8 cellular contexts compared by ENCODE assay signal in the genomic region with DNA sequence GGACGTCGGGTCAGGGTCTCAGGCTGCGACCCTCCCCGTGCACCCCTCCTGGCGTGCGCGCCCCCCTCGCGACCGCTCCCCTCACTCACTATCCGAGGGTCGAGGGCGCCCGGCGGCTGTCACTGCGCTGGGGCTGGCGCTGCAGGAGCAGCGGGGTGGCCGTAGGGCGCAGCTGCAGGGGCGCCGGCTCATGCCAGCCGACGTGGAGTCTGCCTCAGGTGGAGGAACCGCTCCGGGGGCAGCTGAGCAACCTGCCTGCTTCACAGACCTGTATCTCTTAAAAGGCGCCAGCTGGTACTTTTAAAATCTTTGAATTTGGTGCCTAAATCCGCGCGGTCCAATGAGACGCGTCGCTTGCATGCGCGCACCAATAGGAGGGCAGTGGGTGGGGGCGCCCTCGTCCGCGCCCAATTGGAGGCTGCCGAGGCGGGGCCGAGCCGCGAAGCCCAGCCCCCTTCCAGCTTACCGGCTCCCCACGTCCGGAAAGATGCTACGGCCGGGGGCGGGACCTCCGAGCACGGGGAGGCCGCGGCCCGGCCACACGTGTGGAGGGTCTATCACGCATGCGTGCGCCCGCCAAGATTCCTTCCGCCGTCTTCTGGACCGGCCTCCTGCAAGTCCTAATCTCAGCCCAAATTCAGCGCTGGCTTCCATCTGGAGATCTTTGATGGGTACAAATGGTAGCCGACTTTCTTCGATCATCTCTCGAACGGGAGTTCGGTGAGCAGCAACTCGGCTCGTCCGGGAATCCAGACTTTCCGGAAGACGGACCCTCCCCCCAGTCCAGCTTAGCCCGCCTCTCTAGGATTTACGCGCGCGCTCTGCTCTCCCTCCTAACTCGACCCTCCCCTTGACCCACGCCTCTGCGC. TPM values are rescaled to one million over a fixed set of nuclear protein-coding genes. Genes with fewer than 3 reads are reported as not detected.
DNase-seq lines count a peak whose midpoint lies in the region; ATAC-seq, FAIRE-seq and TF ChIP-seq lines count a peak whose summit lies in the region.

A gene with protein sequence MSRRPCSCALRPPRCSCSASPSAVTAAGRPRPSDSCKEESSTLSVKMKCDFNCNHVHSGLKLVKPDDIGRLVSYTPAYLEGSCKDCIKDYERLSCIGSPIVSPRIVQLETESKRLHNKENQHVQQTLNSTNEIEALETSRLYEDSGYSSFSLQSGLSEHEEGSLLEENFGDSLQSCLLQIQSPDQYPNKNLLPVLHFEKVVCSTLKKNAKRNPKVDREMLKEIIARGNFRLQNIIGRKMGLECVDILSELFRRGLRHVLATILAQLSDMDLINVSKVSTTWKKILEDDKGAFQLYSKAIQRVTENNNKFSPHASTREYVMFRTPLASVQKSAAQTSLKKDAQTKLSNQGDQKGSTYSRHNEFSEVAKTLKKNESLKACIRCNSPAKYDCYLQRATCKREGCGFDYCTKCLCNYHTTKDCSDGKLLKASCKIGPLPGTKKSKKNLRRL (minus strand): TSS at position 274 of the 869 bp plus-strand sequence. CDS start 82 bp downstream, at position 192.

- intact Hi-C loops in OCI-LY7 (cut with micrococcal nuclease; ENCODE audit: unreplicated experiment), result loop anchor here (2.0 to 5.0 kb wide), 6 partner anchors 20 to 1591 kb away; a partner anchor contains a TSS
- intact Hi-C loops in endothelial cell of umbilical vein (cut with micrococcal nuclease), result loop anchor here (1.0 to 2.0 kb wide), 3 partner anchors 19 to 286 kb away; a partner anchor contains a TSS

- no peaks in the 10 kb centered on the region for H3K9me1 ChIP-seq in endothelial cell of umbilical vein (replicated peaks; ENCODE audit: control insufficient read depth, extremely low read depth, insufficient read depth, low read length)

- peak; percentile 83 for ATAC-seq in GM21526 (IDR thresholded peaks at IDR 0.05; ENCODE audit: low FRiP score, unreplicated experiment)

- H3K9me2 ChIP-seq in OCI-LY7 (ENCODE audit: insufficient read depth, low read length), result no peaks in the 10 kb centered on the region

- peak within 1 kb of the TSS; percentile 98 for H3K4me3 ChIP-seq in OCI-LY7 (ENCODE audit: low read depth, low read length, poor library complexity, severe bottlenecking)
- peak within 1 kb of the TSS; percentile 76 to 99 (median 97) for H3K4me3 ChIP-seq in endothelial cell of umbilical vein (replicated peaks in 1 of 3; ENCODE audit: insufficient read depth in 1 of 3, low read depth in 1 of 3, low read length in 3 of 3)

- H2AFZ ChIP-seq in OCI-LY7 (ENCODE audit: low read length) (peak within 1 kb of the TSS; percentile 32; the same call in 1 of the 2 replicates), endothelial cell of umbilical vein (ENCODE audit: low read depth, low read length) (peak within 1 kb of the TSS; percentile 70)

- CTCF ChIA-PET in OCI-LY7 (lab: Charles Lee; ENCODE audit: unreplicated experiment) (no interaction called here), endothelial cell of umbilical vein (lab: Charles Lee) (interaction anchor here (1.2 to 1.7 kb wide), 3 partner anchors 29 to 125 kb away, joined by 3 to 6 read pairs (median 5); no protein-coding TSS in a partner anchor)

- H4K20me1 ChIP-seq in OCI-LY7 (ENCODE audit: insufficient read depth, low read length) (peaks cover 31% of the 10 kb centered on the region), endothelial cell of umbilical vein (replicated peaks; ENCODE audit: control insufficient read depth, extremely low read depth, insufficient read depth, low read length) (no peaks in the 10 kb centered on the region)

- BruUV-seq in OCI-LY7 (replicated peaks; lab: Mats Ljungman, UMichigan) (no TSS peak), endothelial cell of umbilical vein (replicated peaks; lab: Mats Ljungman, UMichigan) (no TSS peak)

- dilution Hi-C loops in endothelial cell of umbilical vein (cut with MboI; ENCODE audit: extremely low pct_ligation_motif_present, low sequenced_read_pairs), result no loop called here

- TF ChIP-seq CTCF in D721Med (IDR thresholded peaks at IDR 0.05; ENCODE audit: insufficient read depth, missing control alignments), result no peak
- no peak for TF ChIP-seq CTCF in OCI-LY7 (conservative IDR thresholded peaks at IDR 0.05; ENCODE audit: low read length)
- no peak for TF ChIP-seq CTCF in endothelial cell of umbilical vein (IDR thresholded peaks at IDR 0.05; ENCODE audit: extremely low read depth in 1 of 2, insufficient read depth in 1 of 2, low read depth in 1 of 2, low read length in 2 of 2)

- no peaks in the 10 kb centered on the region for H3K27me3 ChIP-seq in endothelial cell of umbilical vein (ENCODE audit: control insufficient read depth in 2 of 2, insufficient read depth in 2 of 2, low read length in 2 of 2)

- TF ChIP-seq POLR2A in endothelial cell of umbilical vein (IDR thresholded peaks at IDR 0.05; ENCODE audit: low read depth, low read length), result peak; percentile 81

- H3K36me3 ChIP-seq in OCI-LY7 (ENCODE audit: insufficient read depth, low read length) (peaks cover 66% of the 10 kb centered on the region), endothelial cell of umbilical vein (ENCODE audit: control insufficient read depth in 2 of 2, extremely low read depth in 1 of 2, insufficient read depth in 2 of 2, low read length in 2 of 2) (peaks cover 0 to 2% of the 10 kb centered on the region in 2 experiments)

- FAIRE-seq in D721Med (lab: Jason Lieb, UNC) (no peak), endothelial cell of umbilical vein (lab: Jason Lieb, UNC) (peak; percentile 88)

- H3K9me3 ChIP-seq in OCI-LY7 (ENCODE audit: low read length) (0 out of 2 replicates have a peak, but pooled peaks cover 4% of the 10 kb centered on the region), endothelial cell of umbilical vein (replicated peaks; ENCODE audit: control insufficient read depth, insufficient read depth, low read length) (no peaks in the 10 kb centered on the region)

- POLR2A ChIA-PET in OCI-LY7 (lab: Charles Lee), result interaction anchor here (0.7 to 1.4 kb wide), 9 partner anchors 9 to 302 kb away, joined by 3 to 8 read pairs (median 4); no protein-coding TSS in a partner anchor
- POLR2A ChIA-PET in endothelial cell of umbilical vein (lab: Charles Lee), result interaction anchor here (1.2 kb wide), 1 partner anchor 284 kb away, joined by 3 read pairs; no protein-coding TSS in a partner anchor

- H3K79me2 ChIP-seq in OCI-LY7 (ENCODE audit: insufficient read depth, low read depth, low read length) (peaks cover 85% of the 10 kb centered on the region), endothelial cell of umbilical vein (ENCODE audit: control insufficient read depth, insufficient read depth, low read length) (peaks cover 67% of the 10 kb centered on the region)

- H3K27ac ChIP-seq in OCI-LY7 (ENCODE audit: low read depth, low read length, poor library complexity, severe bottlenecking) (peak within 1 kb of the TSS; percentile 87), endothelial cell of umbilical vein (ENCODE audit: insufficient read depth, low read depth, low read length) (peak within 1 kb of the TSS; percentile 86)

- peaks cover 44% of the 10 kb centered on the region for H3K4me1 ChIP-seq in OCI-LY7 (ENCODE audit: insufficient read depth, low read length, poor library complexity, severe bottlenecking)
- H3K4me1 ChIP-seq in endothelial cell of umbilical vein (ENCODE audit: control insufficient read depth, extremely low read depth, insufficient read depth, low read length), result peaks cover 41% of the 10 kb centered on the region

- peak within 1 kb of the TSS; percentile 92 for H3K9ac ChIP-seq in endothelial cell of umbilical vein (replicated peaks; ENCODE audit: extremely low read depth, insufficient read depth, low read length)

- peak; percentile 63 for DNase-seq in D721Med (ENCODE audit: insufficient read length, low spot score)
- DNase-seq in HuH-7.5 (ENCODE audit: low spot score), result peak; percentile 80
- DNase-seq in OCI-LY7 (ENCODE audit: low spot score), result peak; percentile 98
- DNase-seq in activated T-cell treated with anti-CD3 and anti-CD28 coated beads for 1 hour (ENCODE audit: low read depth), result peak; percentile 94
- peak; percentile 97 for DNase-seq in endothelial cell of umbilical vein (ENCODE audit: low read depth, low spot score)
- peak; percentile 95 for DNase-seq in midbrain (lab: John Stamatoyannopoulos, UW)
- DNase-seq in stimulated activated CD8-positive, alpha-beta memory T cell treated with anti-CD3 and anti-CD28 coated beads, Interleukin-2, amount 100 ng/mL, for 1 hour (ENCODE audit: low read depth in 2 of 2), result peak; percentile 94 to 96

- H3K4me2 ChIP-seq in OCI-LY7 (ENCODE audit: low read length) (peak within 1 kb of the TSS; percentile 85), endothelial cell of umbilical vein (ENCODE audit: insufficient read depth, low read length) (peak within 1 kb of the TSS; percentile 98)

TF ChIP-seq in endothelial cell of umbilical vein, 7 proteins besides CTCF, POLR2A, EP300 and RAD21:
- TF ChIP-seq MYC (IDR thresholded peaks at IDR 0.05; ENCODE audit: low read depth, low read length), result no peak
- TF ChIP-seq, protein P1, sequence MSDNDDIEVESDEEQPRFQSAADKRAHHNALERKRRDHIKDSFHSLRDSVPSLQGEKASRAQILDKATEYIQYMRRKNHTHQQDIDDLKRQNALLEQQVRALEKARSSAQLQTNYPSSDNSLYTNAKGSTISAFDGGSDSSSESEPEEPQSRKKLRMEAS (IDR thresholded peaks at IDR 0.05; ENCODE audit: insufficient read depth, insufficient read length), result peak; percentile 61

RNA-seq across cellular contexts. Expression of the gene that starts here (rescaled TPM):
- 47.8 and 53.2 TPM in 2 replicates for total RNA-seq in OCI-LY7 (2014; rRNA removed; shearing (Covaris generic))
- total RNA-seq in OCI-LY7 (2022) (68.0 and 73.8 TPM in 2 replicates), endothelial cell of umbilical vein (27.1 and 28.1 TPM in 2 replicates)
- polyA plus RNA-seq in endothelial cell of umbilical vein, result 5.4 and 6.1 TPM in 2 replicates
- 13.4 and 13.9 TPM in 2 replicates for polyA plus RNA-seq in endothelial cell of umbilical vein (2011; cell fraction: cytosol; rRNA removed)
- polyA plus RNA-seq in endothelial cell of umbilical vein (2011; cell fraction: nucleus; rRNA removed), result 13.0 and 17.5 TPM in 2 replicates
- polyA plus RNA-seq in endothelial cell of umbilical vein (2012), result 6.4 and 15.2 TPM in 2 replicates
- polyA minus RNA-seq in endothelial cell of umbilical vein, result 4.0 and 4.8 TPM in 2 replicates
- polyA minus RNA-seq in endothelial cell of umbilical vein (2011; cell fraction: cytosol; rRNA and poly(A)+ RNA removed), result 13.0 TPM
- 8.8 and 12.2 TPM in 2 replicates for polyA minus RNA-seq in endothelial cell of umbilical vein (2011; cell fraction: nucleus; rRNA and poly(A)+ RNA removed)

Comparison
In these comparisons a context has a peak if more than half of its experiments do, and no peak if none do; other contexts are left out.
1. Peak in every context shown above with its lines: DNase-seq, ATAC-seq, H3K4me3 ChIP-seq and H3K27ac ChIP-seq.